8 cellular contexts compared by ENCODE assay signal in genomic region chr7:141557831-141558531, GRCh38. TPM values are rescaled to one million over a fixed set of nuclear protein-coding genes. Genes with fewer than 3 reads are reported as not detected.
A peak's percentile ranks its signal among the peaks of the same experiment; 100 is the strongest.
DNase-seq lines count a peak whose midpoint lies in the region; ATAC-seq and TF ChIP-seq lines count a peak whose summit lies in the region.
"Not testable (repeated sequence)": the region's sequence is repeated elsewhere in the genome, so short reads cannot be mapped to it uniquely, and the experiment has no call there.

No MANE protein-coding gene starts in this region.

- peak; percentile 64 for DNase-seq in EH (ENCODE audit: low read depth)
- peak; percentile 53 for DNase-seq in activated naive CD4-positive, alpha-beta T cell treated with anti-CD3 and anti-CD28 coated beads, Interleukin-2, amount 10 ng/mL, durations not matched to agents 7 days and 5 days
- not testable (repeated sequence) for DNase-seq in endothelial cell (ENCODE audit: low spot score); memory B cell (ENCODE audit: low spot score in 2 of 2); stimulated activated naive B cell treated with anti-CD40 and anti-IgM and Interleukin-4, amounts not matched to agents 10 μg/mL and 1 μg/mL and 100 μg/mL, for 72 hours

- peaks cover 68% of the 10 kb centered on the region for H3K4me1 Mint-ChIP-seq in T-helper 1 cell treated with Interleukin-12 subunit alpha and Interleukin-12 subunit beta and Interleukin-4 antibody, amounts not matched to agents 30 μg/mL and 1 μg/mL, for 36 hours (ENCODE audit: low read depth)
- H3K4me1 Mint-ChIP-seq in activated naive CD4-positive, alpha-beta T cell treated with anti-CD3 and anti-CD28 coated beads, Interleukin-2, amount 10 ng/mL, durations not matched to agents 7 days and 5 days: peaks cover 62% of the 10 kb centered on the region
- H3K4me1 Mint-ChIP-seq in endothelial cell (ENCODE audit: unreplicated experiment): not testable (repeated sequence)
- peaks cover 11% of the 10 kb centered on the region for H3K4me1 Mint-ChIP-seq in memory B cell
- H3K4me1 Mint-ChIP-seq in stimulated activated naive B cell treated with anti-CD40 and anti-IgM and Interleukin-4, amounts not matched to agents 10 μg/mL and 1 μg/mL and 100 μg/mL, for 72 hours: peaks cover 23 to 25% of the 10 kb centered on the region in 2 donors

- CTCF ChIA-PET in activated naive CD4-positive, alpha-beta T cell treated with anti-CD3 and anti-CD28 coated beads, Interleukin-2, amount 10 ng/mL, durations not matched to agents 7 days and 5 days (lab: Charles Lee): not testable (repeated sequence)

- peak overlapping the region; percentile 97 for H3K27ac Mint-ChIP-seq in T-helper 1 cell treated with Interleukin-12 subunit alpha and Interleukin-12 subunit beta and Interleukin-4 antibody, amounts not matched to agents 30 μg/mL and 1 μg/mL, for 36 hours
- peak overlapping the region; percentile 98 for H3K27ac Mint-ChIP-seq in activated naive CD4-positive, alpha-beta T cell treated with anti-CD3 and anti-CD28 coated beads, Interleukin-2, amount 10 ng/mL, durations not matched to agents 7 days and 5 days
- not testable (repeated sequence) for H3K27ac Mint-ChIP-seq in endothelial cell (ENCODE audit: unreplicated experiment)
- peak overlapping the region; percentile 69 for H3K27ac Mint-ChIP-seq in memory B cell
- H3K27ac Mint-ChIP-seq in stimulated activated naive B cell treated with anti-CD40 and anti-IgM and Interleukin-4, amounts not matched to agents 10 μg/mL and 1 μg/mL and 100 μg/mL, for 72 hours: peak overlapping the region; percentile 71

- peaks cover 74% of the 10 kb centered on the region for H3K36me3 Mint-ChIP-seq in T-helper 1 cell treated with Interleukin-12 subunit alpha and Interleukin-12 subunit beta and Interleukin-4 antibody, amounts not matched to agents 30 μg/mL and 1 μg/mL, for 36 hours (ENCODE audit: low read depth)
- peaks cover 80% of the 10 kb centered on the region for H3K36me3 Mint-ChIP-seq in activated naive CD4-positive, alpha-beta T cell treated with anti-CD3 and anti-CD28 coated beads, Interleukin-2, amount 10 ng/mL, durations not matched to agents 7 days and 5 days
- H3K36me3 Mint-ChIP-seq in endothelial cell (ENCODE audit: low read depth, unreplicated experiment): peaks cover 28% of the 10 kb centered on the region
- H3K36me3 Mint-ChIP-seq in memory B cell: peaks cover 39% of the 10 kb centered on the region
- peaks cover 56 to 79% of the 10 kb centered on the region in 2 donors for H3K36me3 Mint-ChIP-seq in stimulated activated naive B cell treated with anti-CD40 and anti-IgM and Interleukin-4, amounts not matched to agents 10 μg/mL and 1 μg/mL and 100 μg/mL, for 72 hours

- ATAC-seq in GM21723 (IDR thresholded peaks at IDR 0.05; ENCODE audit: unreplicated experiment): peak; percentile 53
- ATAC-seq in HG03442 (IDR thresholded peaks at IDR 0.05; ENCODE audit: unreplicated experiment): peak; percentile 44
- not testable (repeated sequence) for ATAC-seq in memory B cell (ENCODE audit: low read depth)
- ATAC-seq in stimulated activated naive B cell treated with anti-CD40 and anti-IgM and Interleukin-4, amounts not matched to agents 10 μg/mL and 1 μg/mL and 100 μg/mL, for 72 hours (replicated peaks): peak in 1 of 2 donors; percentile 34

- H3K27me3 Mint-ChIP-seq in T-helper 1 cell treated with Interleukin-12 subunit alpha and Interleukin-12 subunit beta and Interleukin-4 antibody, amounts not matched to agents 30 μg/mL and 1 μg/mL, for 36 hours (ENCODE audit: low read depth); activated naive CD4-positive, alpha-beta T cell treated with anti-CD3 and anti-CD28 coated beads, Interleukin-2, amount 10 ng/mL, durations not matched to agents 7 days and 5 days; endothelial cell (ENCODE audit: unreplicated experiment); memory B cell; stimulated activated naive B cell treated with anti-CD40 and anti-IgM and Interleukin-4, amounts not matched to agents 10 μg/mL and 1 μg/mL and 100 μg/mL, for 72 hours: not testable (repeated sequence)

- peak overlapping the region; percentile 60 for H3K4me3 Mint-ChIP-seq in T-helper 1 cell treated with Interleukin-12 subunit alpha and Interleukin-12 subunit beta and Interleukin-4 antibody, amounts not matched to agents 30 μg/mL and 1 μg/mL, for 36 hours
- peak overlapping the region; percentile 26 for H3K4me3 Mint-ChIP-seq in activated naive CD4-positive, alpha-beta T cell treated with anti-CD3 and anti-CD28 coated beads, Interleukin-2, amount 10 ng/mL, durations not matched to agents 7 days and 5 days
- H3K4me3 Mint-ChIP-seq in endothelial cell (ENCODE audit: unreplicated experiment): peak overlapping the region; percentile 2
- not testable (repeated sequence) for H3K4me3 Mint-ChIP-seq in memory B cell; stimulated activated naive B cell treated with anti-CD40 and anti-IgM and Interleukin-4, amounts not matched to agents 10 μg/mL and 1 μg/mL and 100 μg/mL, for 72 hours

- not testable (repeated sequence) for TF ChIP-seq CTCF in endothelial cell (IDR thresholded peaks at IDR 0.05; ENCODE audit: unreplicated experiment)

- H3K9me3 Mint-ChIP-seq in T-helper 1 cell treated with Interleukin-12 subunit alpha and Interleukin-12 subunit beta and Interleukin-4 antibody, amounts not matched to agents 30 μg/mL and 1 μg/mL, for 36 hours: peaks cover 10% of the 10 kb centered on the region
- peaks cover 15% of the 10 kb centered on the region for H3K9me3 Mint-ChIP-seq in activated naive CD4-positive, alpha-beta T cell treated with anti-CD3 and anti-CD28 coated beads, Interleukin-2, amount 10 ng/mL, durations not matched to agents 7 days and 5 days
- H3K9me3 Mint-ChIP-seq in endothelial cell (ENCODE audit: unreplicated experiment); memory B cell: not testable (repeated sequence)
- peaks cover 5 to 12% of the 10 kb centered on the region in 2 donors for H3K9me3 Mint-ChIP-seq in stimulated activated naive B cell treated with anti-CD40 and anti-IgM and Interleukin-4, amounts not matched to agents 10 μg/mL and 1 μg/mL and 100 μg/mL, for 72 hours

RNA-seq across cellular contexts. Expression of gene AGK, which starts 6.8 kb away (rescaled TPM):
- total RNA-seq in endothelial cell (ENCODE audit: unreplicated experiment): 32.0 TPM
